Comparison of ENCODE assay signal across 15 cellular contexts in genomic region chr21:33234618-33235520, GRCh38. TPM values are rescaled to one million over a fixed set of nuclear protein-coding genes. Genes with fewer than 3 reads are reported as not detected.
A peak's percentile ranks its signal among the peaks of the same experiment; 100 is the strongest.
DNase-seq lines count a peak whose midpoint lies in the region; ATAC-seq and TF ChIP-seq lines count a peak whose summit lies in the region.
"Had no signal": no experiment of that assay in that cellular context is flagged by ENCODE, and none has a peak within 500 bp of the region (broad histone marks: within the 10 kb centered on the region; RNA-seq: fewer than 3 reads in every experiment).

No MANE protein-coding gene starts in this region.

- H3F3A ChIP-seq in GM23248 (ENCODE audit: insufficient read depth), result peaks cover 10% of the 10 kb centered on the region; the same call in 1 of the 2 replicates

- no peak for ATAC-seq in CD4-positive, alpha-beta T cell (ENCODE audit: poor library complexity)
- ATAC-seq in naive B cell (ENCODE audit: low read depth in 2 of 2), result no peak
- ATAC-seq: gastroesophageal sphincter, right cardiac atrium, Right ventricle myocardium inferior had no signal

- no peaks in the 10 kb centered on the region for H3K9me2 ChIP-seq in GM23248 (ENCODE audit: insufficient read depth)

- no peak for TF ChIP-seq POLR2A in sigmoid colon (IDR thresholded peaks at IDR 0.05)

- no peak overlapping the region for H3K27ac ChIP-seq in CD4-positive, alpha-beta T cell (ENCODE audit: low read depth, low read length)
- H3K27ac ChIP-seq in GM23248 (no peak overlapping the region), sigmoid colon (no peak overlapping the region)
- H3K27ac ChIP-seq: breast epithelium, gastroesophageal sphincter had no signal

- no peaks in the 10 kb centered on the region for H3K9me3 ChIP-seq in CD4-positive, alpha-beta T cell (ENCODE audit: control insufficient read depth, low read length)
- H3K9me3 ChIP-seq in GM23248 (ENCODE audit: low read depth) (no peaks in the 10 kb centered on the region), sigmoid colon (no peaks in the 10 kb centered on the region)
- H3K9me3 ChIP-seq: breast epithelium, gastroesophageal sphincter had no signal

- H3K79me2 ChIP-seq in GM23248 (ENCODE audit: insufficient read depth), result peaks cover 56% of the 10 kb centered on the region

- H3K27ac Mint-ChIP-seq in CD4-positive, alpha-beta T cell, result peak overlapping the region; percentile 90
- peak overlapping the region; percentile 54 for H3K27ac Mint-ChIP-seq in activated T-helper 2 cell treated with anti-CD3 and anti-CD28 coated beads, Interferon-gamma antibody, Interleukin-2, Interleukin-4, amounts not matched to agents 10 μg/mL and 5 μg/mL and 100 μg/mL, durations not matched to agents 14 hours and 24 hours and 36 hours
- peak overlapping the region in 4 of 6 donors; percentile 34 to 68 (median 56) for H3K27ac Mint-ChIP-seq in naive B cell

- TF ChIP-seq EP300 in sigmoid colon (IDR thresholded peaks at IDR 0.05), result no peak

- H3K4me2 ChIP-seq in GM23248 (ENCODE audit: unreplicated experiment), result no peak overlapping the region

- WGBS in GM23248 (ENCODE audit: low coverage in 1 of 2, low lambda C conversion rate in 2 of 2, missing lambda C conversion rate in 2 of 2), 2 experiments, result 96 to 98% methylated on average over 3 of the region's 3 CpGs
- WGBS in sigmoid colon, 2 donors, result 85 to 90% methylated on average over 3 of the region's 3 CpGs

- H3K4me1 ChIP-seq in GM23248 (ENCODE audit: insufficient read depth) (peaks cover 9% of the 10 kb centered on the region), sigmoid colon (peaks cover 0 to 21% (median 9%) of the 10 kb centered on the region in 4 donors)

- no peak for DNase-seq in CD4-positive, alpha-beta T cell
- DNase-seq in ELF-1 (ENCODE audit: low read depth, low spot score) (peak; percentile 28), naive B cell (no peak), GM23248 (no peak), COR-L47 (lab: John Stamatoyannopoulos, UW) (no peak), sigmoid colon (no peak)
- DNase-seq in activated T-helper 2 cell treated with anti-CD3 and anti-CD28 coated beads, Interferon-gamma antibody, Interleukin-2, Interleukin-4, amounts not matched to agents 10 μg/mL and 5 μg/mL and 100 μg/mL, durations not matched to agents 14 hours and 24 hours and 36 hours (ENCODE audit: low spot score), result no peak
- DNase-seq: HCEC 1CT; KG1; NCI-H187 treated with DMSO at 0.1 percent for 48 hours; right cardiac atrium; stimulated activated CD4-positive, alpha-beta T cell treated with anti-CD3 and anti-CD28 coated beads, Interleukin-4, amount 100 ng/mL, for 4 hours had no signal

- POLR2A ChIA-PET in CD4-positive, alpha-beta T cell (lab: Charles Lee), result interaction anchor here (1.1 to 1.6 kb wide), 2 partner anchors 35 to 90 kb away, joined by 3 to 5 read pairs; partner anchors contain the start of gene IFNAR1

- no peak for TF ChIP-seq CTCF in CD4-positive, alpha-beta T cell (IDR thresholded peaks at IDR 0.05)
- no peak for TF ChIP-seq CTCF in sigmoid colon (IDR thresholded peaks at IDR 0.05)

- in situ Hi-C loops in GM23248 (cut with MboI), result no loop called here

- H3K4me1 Mint-ChIP-seq in CD4-positive, alpha-beta T cell (ENCODE audit: low read depth), result peaks cover 84% of the 10 kb centered on the region
- H3K4me1 Mint-ChIP-seq in activated T-helper 2 cell treated with anti-CD3 and anti-CD28 coated beads, Interferon-gamma antibody, Interleukin-2, Interleukin-4, amounts not matched to agents 10 μg/mL and 5 μg/mL and 100 μg/mL, durations not matched to agents 14 hours and 24 hours and 36 hours (ENCODE audit: low read depth), result peaks cover 64% of the 10 kb centered on the region
- peaks cover 64 to 75% (median 73%) of the 10 kb centered on the region in 3 donors for H3K4me1 Mint-ChIP-seq in naive B cell

- no peak overlapping the region for H2AFZ ChIP-seq in GM23248

- CTCF ChIA-PET in CD4-positive, alpha-beta T cell (lab: Charles Lee), result interaction anchor here (1.1 kb wide), 1 partner anchor 10 kb away, joined by 3 read pairs; no protein-coding TSS in a partner anchor

- no peaks in the 10 kb centered on the region for H3K27me3 ChIP-seq in CD4-positive, alpha-beta T cell (ENCODE audit: control insufficient read depth, insufficient read depth, low read length)
- H3K27me3 ChIP-seq in GM23248 (replicated peaks; ENCODE audit: insufficient read depth), result no peaks in the 10 kb centered on the region
- H3K27me3 ChIP-seq in sigmoid colon, result no peaks in the 10 kb centered on the region
- H3K27me3 ChIP-seq: breast epithelium, gastroesophageal sphincter had no signal

- H3K36me3 ChIP-seq in GM23248 (ENCODE audit: low read depth) (no peaks in the 10 kb centered on the region), sigmoid colon (no peaks in the 10 kb centered on the region)
- H3K36me3 ChIP-seq: breast epithelium, gastroesophageal sphincter had no signal

- no peaks in the 10 kb centered on the region for H3K27me3 Mint-ChIP-seq in CD4-positive, alpha-beta T cell
- H3K27me3 Mint-ChIP-seq in activated T-helper 2 cell treated with anti-CD3 and anti-CD28 coated beads, Interferon-gamma antibody, Interleukin-2, Interleukin-4, amounts not matched to agents 10 μg/mL and 5 μg/mL and 100 μg/mL, durations not matched to agents 14 hours and 24 hours and 36 hours (ENCODE audit: low read depth), result no peaks in the 10 kb centered on the region
- H3K27me3 Mint-ChIP-seq in naive B cell, result no peaks in the 10 kb centered on the region

- no peaks in the 10 kb centered on the region; the same call in 1 of the 2 replicates for H4K20me1 ChIP-seq in GM23248 (ENCODE audit: insufficient read depth)

- peak overlapping the region; percentile 59 for H3K4me3 Mint-ChIP-seq in CD4-positive, alpha-beta T cell
- peak overlapping the region; percentile 11 for H3K4me3 Mint-ChIP-seq in activated T-helper 2 cell treated with anti-CD3 and anti-CD28 coated beads, Interferon-gamma antibody, Interleukin-2, Interleukin-4, amounts not matched to agents 10 μg/mL and 5 μg/mL and 100 μg/mL, durations not matched to agents 14 hours and 24 hours and 36 hours (ENCODE audit: low read depth)
- H3K4me3 Mint-ChIP-seq in naive B cell, result peak overlapping the region in 2 of 8 donors; percentile 51 to 54

- H3K9ac ChIP-seq in GM23248, result no peak overlapping the region

- no peaks in the 10 kb centered on the region for H3K9me3 Mint-ChIP-seq in CD4-positive, alpha-beta T cell
- no peaks in the 10 kb centered on the region for H3K9me3 Mint-ChIP-seq in activated T-helper 2 cell treated with anti-CD3 and anti-CD28 coated beads, Interferon-gamma antibody, Interleukin-2, Interleukin-4, amounts not matched to agents 10 μg/mL and 5 μg/mL and 100 μg/mL, durations not matched to agents 14 hours and 24 hours and 36 hours
- no peaks in the 10 kb centered on the region for H3K9me3 Mint-ChIP-seq in naive B cell

- intact Hi-C loops in CD4-positive, alpha-beta T cell (cut with DNase I, micrococcal nuclease), result loop anchor here (5.0 to 10.0 kb wide), 3 partner anchors 32 to 130 kb away; partner anchors contain the start of gene IL10RB (in 1 of the 2)
- intact Hi-C loops in activated T-helper 2 cell treated with anti-CD3 and anti-CD28 coated beads, Interferon-gamma antibody, Interleukin-2, Interleukin-4, amounts not matched to agents 10 μg/mL and 5 μg/mL and 100 μg/mL, durations not matched to agents 14 hours and 24 hours and 36 hours (cut with micrococcal nuclease), result no loop called here
- intact Hi-C loops in sigmoid colon (cut with DNase I), result no loop called here

- H3K36me3 Mint-ChIP-seq in CD4-positive, alpha-beta T cell (ENCODE audit: low read depth), result peaks cover 46% of the 10 kb centered on the region
- peaks cover 52% of the 10 kb centered on the region for H3K36me3 Mint-ChIP-seq in activated T-helper 2 cell treated with anti-CD3 and anti-CD28 coated beads, Interferon-gamma antibody, Interleukin-2, Interleukin-4, amounts not matched to agents 10 μg/mL and 5 μg/mL and 100 μg/mL, durations not matched to agents 14 hours and 24 hours and 36 hours (ENCODE audit: low read depth)
- H3K36me3 Mint-ChIP-seq in naive B cell, result peaks cover 10 to 14% of the 10 kb centered on the region in 2 donors

- H3K4me3 ChIP-seq in GM23248 (no peak overlapping the region), sigmoid colon (no peak overlapping the region)
- H3K4me3 ChIP-seq: breast epithelium, gastroesophageal sphincter had no signal

RNA-seq across cellular contexts. Expression of gene IFNAR2, which starts 5.1 kb away (rescaled TPM):
- 10 to 100 TPM; 26.6 to 28.2 TPM for total RNA-seq in CD4-positive, alpha-beta T cell
- total RNA-seq in activated T-helper 2 cell treated with anti-CD3 and anti-CD28 coated beads, Interferon-gamma antibody, Interleukin-2, Interleukin-4, amounts not matched to agents 10 μg/mL and 5 μg/mL and 100 μg/mL, durations not matched to agents 14 hours and 24 hours and 36 hours, result 34.8 and 36.8 TPM in 2 replicates
- 10 to 100 TPM; 41.4 to 61.7 (median 50.8) TPM for polyA plus RNA-seq in naive B cell (ENCODE audit: low read depth in 6 of 6)
- total RNA-seq in GM23248 (2014; rRNA removed; shearing (Covaris generic)), result 4.0 and 4.3 TPM in 2 replicates
- polyA plus RNA-seq in GM23248 (2016; fragmentation: Nextera tagmentation; extraction: Ambion mirVana), result 19.1 and 21.8 TPM in 2 replicates
- 10 to 100 TPM in 3 of 4 donors, 1 to 10 TPM in 1; 7.6 to 19.0 (median 12.2) TPM for total RNA-seq in sigmoid colon
- 10 to 100 TPM in 1 of 3 donors, 1 to 10 TPM in 2; 6.6 to 15.2 (median 7.9) TPM for polyA plus RNA-seq in sigmoid colon

RNA-seq across cellular contexts. Expression of gene IL10RB, which starts 31.3 kb away (rescaled TPM):
- 1 to 10 TPM; 7.2 to 9.2 TPM for total RNA-seq in CD4-positive, alpha-beta T cell
- 23.4 and 24.7 TPM in 2 replicates for total RNA-seq in activated T-helper 2 cell treated with anti-CD3 and anti-CD28 coated beads, Interferon-gamma antibody, Interleukin-2, Interleukin-4, amounts not matched to agents 10 μg/mL and 5 μg/mL and 100 μg/mL, durations not matched to agents 14 hours and 24 hours and 36 hours
- polyA plus RNA-seq in naive B cell (ENCODE audit: low read depth in 6 of 6) (10 to 100 TPM; 56.9 to 83.1 (median 71.0) TPM), GM23248 (2016; fragmentation: Nextera tagmentation; extraction: Ambion mirVana) (52.4 and 56.8 TPM in 2 replicates), sigmoid colon (10 to 100 TPM; 30.0 to 66.8 (median 34.4) TPM)
- 49.3 and 50.6 TPM in 2 replicates for total RNA-seq in GM23248 (2014; rRNA removed; shearing (Covaris generic))
- total RNA-seq in sigmoid colon, result 10 to 100 TPM; 15.0 to 26.2 (median 23.6) TPM

Comparison
In these comparisons a context has a peak if more than half of its experiments do, and no peak if none do; other contexts are left out.
1. intact Hi-C loops: an anchor here in CD4-positive, alpha-beta T cell (5.0 to 10.0 kb wide); none called in activated T-helper 2 cell treated with anti-CD3 and anti-CD28 coated beads, Interferon-gamma antibody, Interleukin-2, Interleukin-4, amounts not matched to agents 10 μg/mL and 5 μg/mL and 100 μg/mL, durations not matched to agents 14 hours and 24 hours and 36 hours and sigmoid colon.